In genomic region chr5:159515197-159515596, GRCh38 we compare ENCODE assay signal across 1 cellular context.
TF ChIP-seq lines count a peak whose summit lies in the region.

No MANE protein-coding gene starts in this region.

TF ChIP-seq in GM12878, 131 proteins besides CTCF, POLR2A, EP300 and RAD21:
- TF ChIP-seq PAX8 (IDR thresholded peaks at IDR 0.05) (no peak), KLF5 (IDR thresholded peaks at IDR 0.05; ENCODE audit: partially characterized antibody) (no peak), NR2C2 (IDR thresholded peaks at IDR 0.05; ENCODE audit: borderline replicate concordance, control insufficient read depth, insufficient read length, low read depth) (no peak), USF1 (IDR thresholded peaks at IDR 0.05; ENCODE audit: borderline replicate concordance, extremely low read length, insufficient read depth, low read depth, low read length) (no peak), ETV6 (conservative IDR thresholded peaks at IDR 0.05 in 1 of 2, IDR thresholded peaks at IDR 0.05 in 1 of 2; ENCODE audit: borderline replicate concordance in 1 of 2, low read depth in 1 of 2) (no peak), STAT3 (IDR thresholded peaks at IDR 0.05; ENCODE audit: low read depth, low read length) (no peak), E2F4 (IDR thresholded peaks at IDR 0.05; ENCODE audit: low read depth, low read length) (no peak), CHD1 (IDR thresholded peaks at IDR 0.05; ENCODE audit: low read depth, low read length) (no peak), PBX3 (IDR thresholded peaks at IDR 0.05; ENCODE audit: insufficient replicate concordance, low read depth, low read length) (no peak), HCFC1 (IDR thresholded peaks at IDR 0.05; ENCODE audit: low read length) (no peak), CHD4 (IDR thresholded peaks at IDR 0.05) (no peak)
